ENCODE assay signal across 30 cellular contexts in the genomic region with DNA sequence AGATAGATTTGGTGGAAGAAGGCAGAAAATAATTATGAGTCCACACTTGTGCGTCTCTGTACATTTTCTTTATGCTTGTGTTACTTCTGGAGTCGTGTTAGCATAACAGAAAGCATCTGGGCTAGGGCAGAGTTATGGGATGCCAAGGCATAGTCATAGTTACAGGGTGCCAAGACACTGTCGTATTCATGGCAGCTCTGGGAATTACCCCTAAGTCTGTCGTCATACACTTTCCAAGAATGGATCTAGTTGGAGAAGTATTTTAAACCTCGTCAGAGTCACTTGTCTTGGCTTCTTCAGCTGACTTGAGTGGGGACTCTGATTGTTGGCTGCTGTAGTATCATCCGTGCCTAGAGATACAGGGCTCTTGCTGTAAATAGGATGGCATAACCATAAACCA. TPM values are rescaled to one million over a fixed set of nuclear protein-coding genes. Genes with fewer than 3 reads are reported as not detected.
DNase-seq lines count a peak whose midpoint lies in the region; ATAC-seq, FAIRE-seq and TF ChIP-seq lines count a peak whose summit lies in the region.
"Had no signal": no experiment of that assay in that cellular context is flagged by ENCODE, and none has a peak within 500 bp of the region (broad histone marks: within the 10 kb centered on the region; RNA-seq: fewer than 3 reads in every experiment).

No MANE protein-coding gene starts in this region.

- CTCF ChIA-PET in naive thymus-derived CD4-positive, alpha-beta T cell (lab: Charles Lee) = interaction anchor here (0.7 kb wide), 1 partner anchor 27 kb away, joined by 4 read pairs; the partner anchor contains the start of gene CAMK4
- CTCF ChIA-PET in HepG2 (lab: Yijun Ruan, JAX; ENCODE audit: low intra/inter-chr PET ratio, low total read pairs) = no interaction called here

- H3K4me3 Mint-ChIP-seq in activated T-cell treated with anti-CD3 and anti-CD28 coated beads, Interleukin-2, amount 50 U/mL, for 24 hours = no peak overlapping the region
- peak overlapping the region; percentile 73 for H3K4me3 Mint-ChIP-seq in activated T-helper 17 cell treated with anti-CD3 and anti-CD28 coated beads, Interleukin-2, amount 50 U/mL, for 72 hours
- H3K4me3 Mint-ChIP-seq in naive thymus-derived CD4-positive, alpha-beta T cell = peak overlapping the region in 9 of 10 donors; percentile 23 to 91 (median 70)
- H3K4me3 Mint-ChIP-seq in mesothelial cell of epicardium = no peak overlapping the region
- H3K4me3 Mint-ChIP-seq: endodermal cell, naive B cell had no signal

- no peaks in the 10 kb centered on the region for H3K9me3 Mint-ChIP-seq in activated T-cell treated with anti-CD3 and anti-CD28 coated beads, Interleukin-2, amount 50 U/mL, for 24 hours
- H3K9me3 Mint-ChIP-seq in activated T-helper 17 cell treated with anti-CD3 and anti-CD28 coated beads, Interleukin-2, amount 50 U/mL, for 72 hours = no peaks in the 10 kb centered on the region
- peaks cover 0 to 6% (median 0%) of the 10 kb centered on the region in 11 donors for H3K9me3 Mint-ChIP-seq in naive thymus-derived CD4-positive, alpha-beta T cell
- H3K9me3 Mint-ChIP-seq in mesothelial cell of epicardium = peaks cover 3% of the 10 kb centered on the region
- H3K9me3 Mint-ChIP-seq: naive B cell had no signal

- TF ChIP-seq EP300 in HepG2 (IDR thresholded peaks at IDR 0.05; ENCODE audit: low read depth in 2 of 2, low read length in 2 of 2) (no peak), HepG2 (CRISPR knock-in tag; IDR thresholded peaks at IDR 0.05; ENCODE audit: borderline replicate concordance) (no peak)

- H3K36me3 ChIP-seq in naive thymus-derived CD4-positive, alpha-beta T cell (ENCODE audit: control insufficient read depth in 2 of 3, insufficient read depth in 3 of 3, low read length in 3 of 3) = no peaks in the 10 kb centered on the region
- no peaks in the 10 kb centered on the region for H3K36me3 ChIP-seq in HepG2 (replicated peaks in 1 of 2; ENCODE audit: control insufficient read depth in 1 of 2, insufficient read depth in 2 of 2, low read length in 2 of 2)
- H3K36me3 ChIP-seq: esophagus squamous epithelium, left ventricle myocardium inferior, suprapubic skin had no signal

- no peaks in the 10 kb centered on the region for H3K27me3 ChIP-seq in naive thymus-derived CD4-positive, alpha-beta T cell (ENCODE audit: control insufficient read depth in 2 of 2, insufficient read depth in 2 of 2, low read length in 2 of 2)
- no peaks in the 10 kb centered on the region for H3K27me3 ChIP-seq in HepG2 (ENCODE audit: control insufficient read depth in 1 of 2, insufficient read depth in 2 of 2, low read length in 2 of 2)
- H3K27me3 ChIP-seq: esophagus squamous epithelium had no signal

- H3K27ac Mint-ChIP-seq in activated T-cell treated with anti-CD3 and anti-CD28 coated beads, Interleukin-2, amount 50 U/mL, for 24 hours = peak overlapping the region; percentile 59
- H3K27ac Mint-ChIP-seq in activated T-helper 17 cell treated with anti-CD3 and anti-CD28 coated beads, Interleukin-2, amount 50 U/mL, for 72 hours = peak overlapping the region; percentile 84
- H3K27ac Mint-ChIP-seq in naive thymus-derived CD4-positive, alpha-beta T cell = peak overlapping the region; percentile 56 to 94 (median 87)
- H3K27ac Mint-ChIP-seq in mesothelial cell of epicardium = no peak overlapping the region
- H3K27ac Mint-ChIP-seq: endodermal cell, naive B cell had no signal

- H2AFZ ChIP-seq in HepG2 (ENCODE audit: low read length) = no peak overlapping the region

- TF ChIP-seq CTCF in HepG2 (CRISPR knock-in tag; IDR thresholded peaks at IDR 0.05) = no peak
- no peak for TF ChIP-seq CTCF in mesothelial cell of epicardium (IDR thresholded peaks at IDR 0.05; ENCODE audit: unreplicated experiment)

- H3K4me2 ChIP-seq in HepG2 (ENCODE audit: low read depth, low read length) = no peak overlapping the region

- H3K79me2 ChIP-seq in HepG2 (ENCODE audit: insufficient read depth, low read length) = no peaks in the 10 kb centered on the region

- no peaks in the 10 kb centered on the region for H3K9me3 ChIP-seq in naive thymus-derived CD4-positive, alpha-beta T cell (ENCODE audit: control insufficient read depth in 2 of 3, low read length in 3 of 3)
- H3K9me3 ChIP-seq in HepG2 (ENCODE audit: low read length) = no peaks in the 10 kb centered on the region
- H3K9me3 ChIP-seq: esophagus squamous epithelium, suprapubic skin had no signal

- in situ Hi-C loops in HepG2 (cut with HindIII; ENCODE audit: extremely low pct_ligation_motif_present, low pct_unique_long_range_greater_than_20kb) = no loop called here

- no peak for TF ChIP-seq POLR2A in HepG2 (IDR thresholded peaks at IDR 0.05; ENCODE audit: insufficient read depth in 1 of 2, low read depth in 2 of 2, low read length in 2 of 2)

- H3K27me3 Mint-ChIP-seq in activated T-cell treated with anti-CD3 and anti-CD28 coated beads, Interleukin-2, amount 50 U/mL, for 24 hours = no peaks in the 10 kb centered on the region
- H3K27me3 Mint-ChIP-seq in activated T-helper 17 cell treated with anti-CD3 and anti-CD28 coated beads, Interleukin-2, amount 50 U/mL, for 72 hours = no peaks in the 10 kb centered on the region
- H3K27me3 Mint-ChIP-seq in naive thymus-derived CD4-positive, alpha-beta T cell = no peaks in the 10 kb centered on the region
- peaks cover 2% of the 10 kb centered on the region for H3K27me3 Mint-ChIP-seq in mesothelial cell of epicardium (ENCODE audit: low read depth)
- H3K27me3 Mint-ChIP-seq: naive B cell had no signal

- intact Hi-C loops in naive thymus-derived CD4-positive, alpha-beta T cell (cut with micrococcal nuclease) = loop anchor here in 1 of 2 donors (1.0 kb wide), 1 partner anchor 28 kb away; the partner anchor contains the start of gene CAMK4
- intact Hi-C loops in HepG2 (cut with micrococcal nuclease; ENCODE audit: unreplicated experiment) = no loop called here

- peaks cover 24% of the 10 kb centered on the region for H3K36me3 Mint-ChIP-seq in activated T-cell treated with anti-CD3 and anti-CD28 coated beads, Interleukin-2, amount 50 U/mL, for 24 hours (ENCODE audit: low read depth)
- peaks cover 22% of the 10 kb centered on the region for H3K36me3 Mint-ChIP-seq in activated T-helper 17 cell treated with anti-CD3 and anti-CD28 coated beads, Interleukin-2, amount 50 U/mL, for 72 hours (ENCODE audit: low read depth)
- H3K36me3 Mint-ChIP-seq in naive thymus-derived CD4-positive, alpha-beta T cell = peaks cover 0 to 36% (median 8%) of the 10 kb centered on the region in 5 donors
- peaks cover 3% of the 10 kb centered on the region for H3K36me3 Mint-ChIP-seq in mesothelial cell of epicardium
- H3K36me3 Mint-ChIP-seq: naive B cell had no signal

- no peak overlapping the region for H3K9ac ChIP-seq in HepG2 (ENCODE audit: insufficient read depth, low read depth, low read length)

- peaks cover 87% of the 10 kb centered on the region for H3K4me1 Mint-ChIP-seq in activated T-cell treated with anti-CD3 and anti-CD28 coated beads, Interleukin-2, amount 50 U/mL, for 24 hours (ENCODE audit: low read depth)
- peaks cover 58% of the 10 kb centered on the region for H3K4me1 Mint-ChIP-seq in activated T-helper 17 cell treated with anti-CD3 and anti-CD28 coated beads, Interleukin-2, amount 50 U/mL, for 72 hours
- H3K4me1 Mint-ChIP-seq in naive thymus-derived CD4-positive, alpha-beta T cell = peaks cover 19 to 89% (median 64%) of the 10 kb centered on the region in 7 donors
- peaks cover 18% of the 10 kb centered on the region for H3K4me1 Mint-ChIP-seq in mesothelial cell of epicardium
- H3K4me1 Mint-ChIP-seq: endodermal cell, naive B cell had no signal

- H3K4me1 ChIP-seq in naive thymus-derived CD4-positive, alpha-beta T cell (ENCODE audit: control insufficient read depth in 2 of 2, insufficient read depth in 2 of 2, low read length in 2 of 2) = peaks cover 43 to 72% of the 10 kb centered on the region in 2 donors
- H3K4me1 ChIP-seq in HepG2 (ENCODE audit: insufficient read depth, low read length) = no peaks in the 10 kb centered on the region
- H3K4me1 ChIP-seq: esophagus squamous epithelium, left ventricle myocardium inferior, suprapubic skin had no signal

- peak; percentile 31 for ATAC-seq in activated T-helper 17 cell treated with anti-CD3 and anti-CD28 coated beads, Interleukin-2, amount 50 U/mL, for 72 hours (replicated peaks)
- ATAC-seq in naive thymus-derived CD4-positive, alpha-beta T cell = no peak
- no peak for ATAC-seq in HepG2
- ATAC-seq: HCT116 had no signal

- no peak for TF ChIP-seq RAD21 in HepG2 (CRISPR knock-in tag; IDR thresholded peaks at IDR 0.05)

- H3K4me3 ChIP-seq in naive thymus-derived CD4-positive, alpha-beta T cell (ENCODE audit: low read length) = no peak overlapping the region
- no peak overlapping the region for H3K4me3 ChIP-seq in HepG2 (replicated peaks in 1 of 3; ENCODE audit: insufficient read depth in 1 of 3, low read depth in 2 of 3, low read length in 3 of 3)
- H3K4me3 ChIP-seq: coronary artery, esophagus squamous epithelium, left ventricle myocardium inferior, SK-N-MC, suprapubic skin had no signal

- no peak for DNase-seq in activated T-cell treated with anti-CD3 and anti-CD28 coated beads, Interleukin-2, amount 50 U/mL, for 24 hours
- DNase-seq in activated T-cell treated with anti-CD3 and anti-CD28 coated beads, Interleukin-2, amount 50 U/mL, for 1 hour = no peak
- DNase-seq in GM18507 (ENCODE audit: extremely low spot score, insufficient read length, low read depth) (no peak), HUDEP-2 (lab: John Stamatoyannopoulos, UW; ENCODE audit: unreplicated experiment in 76 of 76) (no peak), HepG2 (ENCODE audit: low spot score) (no peak), mesothelial cell of epicardium (ENCODE audit: low spot score in 2 of 2, unreplicated experiment in 2 of 2) (no peak)
- no peak for DNase-seq in naive thymus-derived CD4-positive, alpha-beta T cell
- DNase-seq: ACHN; activated CD8-positive, alpha-beta memory T cell treated with anti-CD3 and anti-CD28 coated beads for 24 hours; activated effector memory CD4-positive, alpha-beta T cell treated with anti-CD3 and anti-CD28 coated beads, Interleukin-2, amount 50 U/mL, for 16 hours; EL; endodermal cell; esophagus squamous epithelium; left ventricle myocardium inferior; naive B cell; NCI-H1048; NCI-H187; occipital lobe; RPMI8226; small intestine; stimulated activated CD4-positive, alpha-beta T cell treated with anti-CD3 and anti-CD28 coated beads, Interleukin-1b, Interleukin-23, amount 100 ng/mL, for 48 hours had no signal

- H4K20me1 ChIP-seq in HepG2 (ENCODE audit: insufficient read depth, low read length) = no peaks in the 10 kb centered on the region

- POLR2A ChIA-PET in naive thymus-derived CD4-positive, alpha-beta T cell (lab: Charles Lee) = interaction anchor here (0.5 to 3.8 kb wide), 8 partner anchors 11 to 54 kb away, joined by 3 to 23 read pairs (median 4); partner anchors contain the start of gene CAMK4
- POLR2A ChIA-PET in HepG2 (lab: Yijun Ruan, JAX) = no interaction called here

- WGBS in HepG2 (ENCODE audit: low lambda C conversion rate) = 6% methylated on average over 6 of the region's 6 CpGs

- H3K27ac ChIP-seq in naive thymus-derived CD4-positive, alpha-beta T cell (ENCODE audit: low read depth, low read length) = peak overlapping the region; percentile 76
- no peak overlapping the region for H3K27ac ChIP-seq in HepG2 (ENCODE audit: extremely low read length, insufficient read depth, low read length)
- H3K27ac ChIP-seq: coronary artery, esophagus squamous epithelium, left ventricle myocardium inferior, SK-N-MC, suprapubic skin, VCaP had no signal

- peak; percentile 69 for FAIRE-seq in GM18507 (lab: Jason Lieb, UNC)
- no peak for FAIRE-seq in HepG2 (lab: Jason Lieb, UNC)
- FAIRE-seq: bronchial epithelial cell, islet of Langerhans, small intestine, urothelium cell line had no signal

- BruUV-seq in HepG2 (replicated peaks; lab: Mats Ljungman, UMichigan) = no TSS peak

RNA-seq across cellular contexts. Expression of gene CAMK4, which starts 27.8 kb away (rescaled TPM):
- 10 to 100 TPM; 36.0 to 37.0 TPM for total RNA-seq in activated T-helper 17 cell treated with anti-CD3 and anti-CD28 coated beads, Interleukin-2, amount 50 U/mL, for 72 hours
- total RNA-seq in naive thymus-derived CD4-positive, alpha-beta T cell = 100 to 1,000 TPM; 118 to 366 (median 210) TPM
- polyA plus RNA-seq in naive thymus-derived CD4-positive, alpha-beta T cell = 100 to 1,000 TPM; 188 to 200 TPM
- total RNA-seq in HepG2 (2016; rRNA removed; fragmentation: Illumina TruSeq; extraction: Trizol) = not detected in 2 replicates
- total RNA-seq in HepG2 (2016; cell fraction: cytosol; rRNA removed; fragmentation: Illumina TruSeq; extraction: Trizol; ENCODE audit: low read depth) = not detected in 2 replicates
- total RNA-seq in HepG2 (2016; cell fraction: insoluble cytoplasmic fraction; rRNA removed; fragmentation: Illumina TruSeq; extraction: Trizol) = not detected in 2 replicates
- not detected in 2 replicates for total RNA-seq in HepG2 (2016; cell fraction: membrane; rRNA removed; fragmentation: Illumina TruSeq; extraction: Trizol)
- not detected in 2 replicates for total RNA-seq in HepG2 (2016; cell fraction: nucleus; rRNA removed; fragmentation: Illumina TruSeq; extraction: Trizol)
- not detected in 2 replicates for polyA plus RNA-seq in HepG2 (2011; rRNA removed)
- not detected in 2 replicates for polyA plus RNA-seq in HepG2 (2011; cell fraction: cytosol; rRNA removed)
- polyA plus RNA-seq in HepG2 (2011; cell fraction: nucleus; rRNA removed) = not detected in 2 replicates
- polyA plus RNA-seq in HepG2 (2012) = 0.03 and 0.04 TPM in 2 replicates
- not detected in 2 replicates for polyA plus RNA-seq in HepG2 (2016; cell fraction: cytosol; fragmentation: Illumina TruSeq; extraction: Trizol; ENCODE audit: low read depth)
- polyA plus RNA-seq in HepG2 (2016; cell fraction: insoluble cytoplasmic fraction; fragmentation: Illumina TruSeq; extraction: Trizol; ENCODE audit: low read depth) = not detected in 2 replicates
- polyA plus RNA-seq in HepG2 (2016; cell fraction: membrane; fragmentation: Illumina TruSeq; extraction: Trizol; ENCODE audit: low read depth) = not detected in 2 replicates
- polyA plus RNA-seq in HepG2 (2016; cell fraction: nucleus; fragmentation: Illumina TruSeq; extraction: Trizol; ENCODE audit: insufficient read depth, low read depth) = not detected in 2 replicates
- polyA minus RNA-seq in HepG2 (2011; rRNA and poly(A)+ RNA removed; ENCODE audit: low replicate concordance) = not detected in 2 replicates
- not detected in 2 replicates for polyA minus RNA-seq in HepG2 (2011; cell fraction: cytosol; rRNA and poly(A)+ RNA removed)
- polyA minus RNA-seq in HepG2 (2011; cell fraction: nucleus; rRNA and poly(A)+ RNA removed) = under 0.01 TPM in 1 of 2 replicates, not detected in the other
- 11.4 to 13.3 TPM (median 11.7 TPM) in 3 replicates for total RNA-seq in mesothelial cell of epicardium

Comparison
In these comparisons a context has a peak if more than half of its experiments do, and no peak if none do; other contexts are left out.
1. H3K4me3 Mint-ChIP-seq: peak in activated T-helper 17 cell treated with anti-CD3 and anti-CD28 coated beads, Interleukin-2, amount 50 U/mL, for 72 hours (single experiment) and naive thymus-derived CD4-positive, alpha-beta T cell (9 of 10); none in activated T-cell treated with anti-CD3 and anti-CD28 coated beads, Interleukin-2, amount 50 U/mL, for 24 hours (single experiment) and mesothelial cell of epicardium (single experiment).
2. RNA of gene CAMK4, which starts 27.8 kb away (total RNA-seq): 118 to 366 TPM in naive thymus-derived CD4-positive, alpha-beta T cell, 36.0 to 37.0 TPM in activated T-helper 17 cell treated with anti-CD3 and anti-CD28 coated beads, Interleukin-2, amount 50 U/mL, for 72 hours and 11.4 to 13.3 TPM in mesothelial cell of epicardium; not detected in HepG2; every median in the first group is over 10 times any median in the second.